8 cellular contexts compared by ENCODE assay signal in the genomic region with DNA sequence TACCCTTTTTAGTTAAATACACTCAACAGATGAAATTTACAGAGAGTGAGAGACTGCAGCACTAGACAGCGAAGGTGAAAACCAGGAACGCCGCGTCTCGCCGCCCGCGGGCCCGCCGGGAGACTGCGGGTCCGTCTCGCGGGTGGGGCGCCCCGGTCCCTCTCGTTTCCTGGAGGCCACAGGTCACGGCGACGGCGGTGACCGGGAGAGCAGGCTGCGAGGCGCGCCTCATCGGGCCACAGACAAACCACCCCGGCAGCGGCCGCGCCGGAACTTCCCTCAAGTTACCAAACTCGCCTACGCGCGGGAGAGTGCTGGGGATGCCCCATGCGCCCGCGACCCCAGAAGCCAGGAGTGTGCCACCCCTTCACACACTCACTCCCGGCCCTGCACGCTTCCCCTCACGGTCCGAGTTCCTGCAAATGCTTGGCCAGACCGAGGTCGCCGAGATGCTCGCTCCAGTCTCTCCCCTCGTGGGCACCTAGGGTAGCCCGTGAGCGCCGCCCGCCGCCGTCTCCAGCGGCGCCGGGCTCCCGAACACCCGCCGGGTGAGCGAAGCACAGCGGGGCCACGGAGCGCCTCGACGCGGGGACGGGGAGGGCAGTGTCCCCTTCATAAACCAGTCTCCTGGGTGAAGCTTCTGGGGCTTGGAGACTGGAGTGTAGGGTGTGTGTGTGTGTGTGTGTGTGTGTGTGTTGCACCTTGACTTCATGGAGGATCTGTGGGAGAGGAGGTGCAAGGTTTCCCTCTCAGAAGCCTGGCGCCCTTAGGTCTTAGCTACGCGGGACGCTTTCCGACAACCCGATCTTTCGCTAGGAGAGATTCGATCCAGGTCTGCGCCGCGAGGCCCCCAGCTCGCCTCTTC. TPM values are rescaled to one million over a fixed set of nuclear protein-coding genes. Genes with fewer than 3 reads are reported as not detected.
DNase-seq lines count a peak whose midpoint lies in the region; ATAC-seq and TF ChIP-seq lines count a peak whose summit lies in the region.

No MANE protein-coding gene starts in this region.

- H3K9me2 ChIP-seq in hepatocyte (replicated peaks; ENCODE audit: insufficient read depth): no peaks in the 10 kb centered on the region

- H3K36me3 Mint-ChIP-seq in T-cell: peaks cover 19% of the 10 kb centered on the region

- no peaks in the 10 kb centered on the region; a peak in 2 of 22 replicates for H4K20me1 ChIP-seq in BLaER1 treated with 17β-estradiol and CSF1 and Interleukin-3, amounts not matched to agents 10 nM and 100 nM
- no peaks in the 10 kb centered on the region for H4K20me1 ChIP-seq in hepatocyte (ENCODE audit: insufficient read depth, poor library complexity, severe bottlenecking)

- in situ Hi-C loops in HAP-1 (cut with MboI; ENCODE audit: low sequenced_read_pairs): loop anchor here (10.0 kb wide), 1 partner anchor 180 kb away; no protein-coding TSS in a partner anchor

- ATAC-seq in T-cell (replicated peaks in 1 of 4) (peak; percentile 27 to 50 (median 46)), HG03457 (IDR thresholded peaks at IDR 0.05; ENCODE audit: unreplicated experiment) (no peak)

- H2AFZ ChIP-seq in hepatocyte: peak overlapping the region; percentile 93

- peak; percentile 41 for TF ChIP-seq CTCF in hepatocyte (IDR thresholded peaks at IDR 0.05; ENCODE audit: poor library complexity)
- peak in 3 of 4 experiments; percentile 11 to 42 (median 26) for TF ChIP-seq CTCF in uterus (IDR thresholded peaks at IDR 0.05)

- H3K27ac Mint-ChIP-seq in T-cell: peak overlapping the region; percentile 94

- H3K4me1 Mint-ChIP-seq in T-cell: peaks cover 43 to 55% (median 48%) of the 10 kb centered on the region in 3 donors

- H3K27ac ChIP-seq in BLaER1 treated with 17β-estradiol and CSF1 and Interleukin-3, amounts not matched to agents 10 nM and 100 nM: peak overlapping the region in 10 of 11 experiments; percentile 42 to 84 (median 82); a peak in 20 of 22 replicates
- peak overlapping the region; percentile 84 for H3K27ac ChIP-seq in hepatocyte
- H3K27ac ChIP-seq in uterus: peak overlapping the region; percentile 95 to 99

- H3K4me1 ChIP-seq in BLaER1 treated with 17β-estradiol and CSF1 and Interleukin-3, amounts not matched to agents 10 nM and 100 nM: peaks cover 5 to 57% (median 43%) of the 10 kb centered on the region in 10 experiments; a peak in 19 of 20 replicates
- H3K4me1 ChIP-seq in HAP-1 (peaks cover 4% of the 10 kb centered on the region; the same call in 1 of the 2 replicates), hepatocyte (ENCODE audit: insufficient read depth) (no peaks in the 10 kb centered on the region), uterus (no peaks in the 10 kb centered on the region)

- peaks cover 5% of the 10 kb centered on the region for H3K79me2 ChIP-seq in hepatocyte

- H3K9ac ChIP-seq in BLaER1 treated with 17β-estradiol and CSF1 and Interleukin-3, amounts not matched to agents 10 nM and 100 nM: peak overlapping the region; percentile 70 to 88 (median 82); a peak in 21 of 22 replicates

- DNase-seq in HAP-1 (ENCODE audit: low spot score in 2 of 2): peak in 1 of 2 experiments; percentile 25
- peak in 33 of 34 experiments; percentile 45 to 76 (median 63) for DNase-seq in T-cell
- peak in 42 of 56 donors; percentile 13 to 72 (median 50) for DNase-seq in amygdala (lab: John Stamatoyannopoulos, UW)
- DNase-seq in hepatocyte (ENCODE audit: low spot score): peak; percentile 68
- peak; percentile 86 for DNase-seq in retina
- DNase-seq in uterus: peak; percentile 43 to 49

- TF ChIP-seq POLR2A in uterus (IDR thresholded peaks at IDR 0.05): no peak

- peaks cover 0 to 4% of the 10 kb centered on the region in 2 donors for H3K27me3 Mint-ChIP-seq in T-cell

- intact Hi-C loops in uterus (cut with DNase I; ENCODE audit: low total_unique reads): no loop called here

- H3K9me3 ChIP-seq in BLaER1 treated with 17β-estradiol and CSF1 and Interleukin-3, amounts not matched to agents 10 nM and 100 nM (replicated peaks in 1 of 11): peaks cover 0 to 2% (median 0%) of the 10 kb centered on the region in 11 experiments; a peak in 3 of 22 replicates
- H3K9me3 ChIP-seq in HAP-1 (no peaks in the 10 kb centered on the region), hepatocyte (ENCODE audit: low read depth) (no peaks in the 10 kb centered on the region), uterus (no peaks in the 10 kb centered on the region)

- WGBS in hepatocyte (ENCODE audit: low lambda C conversion rate, missing lambda C conversion rate): under 1% methylated on average over 65 of the region's 79 CpGs

- CTCF ChIA-PET in T-cell (lab: Charles Lee): interaction anchor here (0.6 to 1.8 kb wide), 11 partner anchors 9 to 184 kb away, joined by 3 to 8 read pairs (median 3); no protein-coding TSS in a partner anchor

- no peaks in the 10 kb centered on the region for H3K9me3 Mint-ChIP-seq in T-cell

- peak overlapping the region; percentile 76 to 92 (median 82) for H3K4me2 ChIP-seq in BLaER1 treated with 17β-estradiol and CSF1 and Interleukin-3, amounts not matched to agents 10 nM and 100 nM
- peak overlapping the region; percentile 95 for H3K4me2 ChIP-seq in hepatocyte

- POLR2A ChIA-PET in T-cell (lab: Charles Lee): interaction anchor here (0.5 to 2.8 kb wide), 15 partner anchors 9 to 353 kb away, joined by 3 to 43 read pairs (median 4); no protein-coding TSS in a partner anchor

- H3K36me3 ChIP-seq in BLaER1 treated with 17β-estradiol and CSF1 and Interleukin-3, amounts not matched to agents 10 nM and 100 nM: peaks cover 0 to 11% (median 0%) of the 10 kb centered on the region in 11 experiments; a peak in 1 of 22 replicates
- H3K36me3 ChIP-seq in HAP-1 (replicated peaks) (no peaks in the 10 kb centered on the region), hepatocyte (replicated peaks; ENCODE audit: insufficient read depth, low read depth) (no peaks in the 10 kb centered on the region), uterus (no peaks in the 10 kb centered on the region)

- peak overlapping the region; percentile 84 to 92 (median 92) for H3K4me3 Mint-ChIP-seq in T-cell

- peak overlapping the region; percentile 62 to 84 (median 72) for H3K4me3 ChIP-seq in BLaER1 treated with 17β-estradiol and CSF1 and Interleukin-3, amounts not matched to agents 10 nM and 100 nM
- H3K4me3 ChIP-seq in HAP-1 (peak overlapping the region; percentile 44), hepatocyte (peak overlapping the region; percentile 96), uterus (peak overlapping the region; percentile 56 to 97)

- H3K27me3 ChIP-seq in BLaER1 treated with 17β-estradiol and CSF1 and Interleukin-3, amounts not matched to agents 10 nM and 100 nM: no peaks in the 10 kb centered on the region
- H3K27me3 ChIP-seq in HAP-1 (ENCODE audit: low read depth): peaks cover 30% of the 10 kb centered on the region
- peaks cover 52% of the 10 kb centered on the region for H3K27me3 ChIP-seq in hepatocyte
- no peaks in the 10 kb centered on the region for H3K27me3 ChIP-seq in uterus

RNA-seq across cellular contexts. Expression of a gene that starts 1.4 kb away (rescaled TPM):
- total RNA-seq in T-cell (100 to 1,000 TPM in 2 of 5 donors, 10 to 100 TPM in 3; 81.9 to 196 (median 96.7) TPM), hepatocyte (2.3 and 7.1 TPM in 2 replicates), uterus (10 to 100 TPM in 2 of 4 donors, 1 to 10 TPM in 2; 1.3 to 15.0 (median 9.7) TPM)
- 2.6 and 3.5 TPM in 2 replicates for polyA plus RNA-seq in hepatocyte

Comparison
In these comparisons a context has a peak if more than half of its experiments do, and no peak if none do; other contexts are left out.
1. H3K4me3 ChIP-seq: peak in every context shown above with its lines; median percentile 96 in hepatocyte; 76 in uterus; 72 in BLaER1 treated with 17β-estradiol and CSF1 and Interleukin-3, amounts not matched to agents 10 nM and 100 nM; 44 in HAP-1.
2. RNA of a gene that starts 1.4 kb away (total RNA-seq): 81.9 to 196 TPM in T-cell; 1.3 to 15.0 TPM in uterus and 2.3 to 7.1 TPM in hepatocyte; every median in the first group is over 4 times any median in the second.
3. Peak in every context shown above with its lines, with median percentiles within 50 percentile points of each other: H3K27ac ChIP-seq.